7 cellular contexts compared by ENCODE assay signal in genomic region chr10:102716900-102717565, GRCh38. TPM values are rescaled to one million over a fixed set of nuclear protein-coding genes. Genes with fewer than 3 reads are reported as not detected.
DNase-seq lines count a peak whose midpoint lies in the region; ATAC-seq and TF ChIP-seq lines count a peak whose summit lies in the region.
"Not testable (repeated sequence)": the region's sequence is repeated elsewhere in the genome, so short reads cannot be mapped to it uniquely, and the experiment has no call there.

No MANE protein-coding gene starts in this region.

- not testable (repeated sequence) for ATAC-seq in activated CD4-positive, alpha-beta T cell treated with anti-CD3 and anti-CD28 coated beads for 36 hours; natural killer cell; gastrocnemius medialis

- intact Hi-C loops in activated CD4-positive, alpha-beta T cell treated with anti-CD3 and anti-CD28 coated beads for 36 hours (cut with DNase I, micrococcal nuclease); cardiac septum (cut with DNase I); natural killer cell (cut with micrococcal nuclease): not testable (repeated sequence)
- intact Hi-C loops in gastrocnemius medialis (cut with DNase I; ENCODE audit: low total_unique reads), result loop anchor here (10.0 kb wide), 1 partner anchor 212 kb away; the partner anchor contains the start of genes ACTR1A and SUFU

- not testable (repeated sequence) for H3K4me3 ChIP-seq in DOHH2 (ENCODE audit: low read length); Loucy (ENCODE audit: low read length, poor library complexity, severe bottlenecking); gastrocnemius medialis

- H3F3A ChIP-seq in DOHH2 (ENCODE audit: control insufficient read depth, insufficient read depth); Loucy (ENCODE audit: low read depth): not testable (repeated sequence)

- not testable (repeated sequence) for H3K27me3 ChIP-seq in DOHH2 (ENCODE audit: control insufficient read depth, low read length); Loucy (ENCODE audit: insufficient read depth, low read length, poor library complexity, severe bottlenecking); gastrocnemius medialis

- H3K4me1 Mint-ChIP-seq in activated CD4-positive, alpha-beta T cell treated with anti-CD3 and anti-CD28 coated beads for 36 hours, result peaks cover 57% of the 10 kb centered on the region
- H3K4me1 Mint-ChIP-seq in activated naive CD8-positive, alpha-beta T cell (ENCODE audit: low read depth), result peaks cover 58% of the 10 kb centered on the region
- peaks cover 17 to 31% of the 10 kb centered on the region in 2 donors for H3K4me1 Mint-ChIP-seq in natural killer cell

- peaks cover 29% of the 10 kb centered on the region for H3K36me3 Mint-ChIP-seq in activated CD4-positive, alpha-beta T cell treated with anti-CD3 and anti-CD28 coated beads for 36 hours (ENCODE audit: low read depth)
- not testable (repeated sequence) for H3K36me3 Mint-ChIP-seq in activated naive CD8-positive, alpha-beta T cell; natural killer cell

- peaks cover 93% of the 10 kb centered on the region for H3K79me2 ChIP-seq in DOHH2 (ENCODE audit: control insufficient read depth, low read length)
- peaks cover 72% of the 10 kb centered on the region for H3K79me2 ChIP-seq in Loucy (ENCODE audit: insufficient read depth, low read length)

- CTCF ChIA-PET in activated CD4-positive, alpha-beta T cell treated with anti-CD3 and anti-CD28 coated beads for 36 hours (lab: Charles Lee), result interaction anchor here (1.0 kb wide), 1 partner anchor 25 kb away, joined by 3 read pairs; no protein-coding TSS in a partner anchor

- H2AFZ ChIP-seq in Loucy (ENCODE audit: low read length), result not testable (repeated sequence)

- not testable (repeated sequence) for DNase-seq in activated CD4-positive, alpha-beta T cell treated with anti-CD3 and anti-CD28 coated beads for 36 hours; natural killer cell; gastrocnemius medialis
- peak; percentile 59 for DNase-seq in cardiac septum (ENCODE audit: low spot score)

- H3K4me2 ChIP-seq in DOHH2 (ENCODE audit: low read length) (peak overlapping the region; percentile 94), Loucy (ENCODE audit: low read depth, low read length, poor library complexity, severe bottlenecking) (peak overlapping the region; percentile 40)

- not testable (repeated sequence) for H3K4me3 Mint-ChIP-seq in activated CD4-positive, alpha-beta T cell treated with anti-CD3 and anti-CD28 coated beads for 36 hours
- H3K4me3 Mint-ChIP-seq in activated naive CD8-positive, alpha-beta T cell, result peak overlapping the region; percentile 38
- peak overlapping the region; percentile 49 for H3K4me3 Mint-ChIP-seq in natural killer cell

- TF ChIP-seq CTCF in DOHH2 (IDR thresholded peaks at IDR 0.05; ENCODE audit: low read depth, low read length, poor library complexity, severe bottlenecking); Loucy (conservative IDR thresholded peaks at IDR 0.05; ENCODE audit: low read length); natural killer cell (IDR thresholded peaks at IDR 0.05); gastrocnemius medialis (IDR thresholded peaks at IDR 0.05 in 4 of 5, conservative IDR thresholded peaks at IDR 0.05 in 1 of 5): not testable (repeated sequence)

- H3K27ac ChIP-seq in DOHH2 (ENCODE audit: low read depth, low read length), result not testable (repeated sequence)
- H3K27ac ChIP-seq in gastrocnemius medialis, result peak overlapping the region in 3 of 4 donors; percentile 51 to 78 (median 74)

- not testable (repeated sequence) for TF ChIP-seq POLR2A in gastrocnemius medialis (IDR thresholded peaks at IDR 0.05)

- H4K20me1 ChIP-seq in DOHH2 (ENCODE audit: control insufficient read depth, insufficient read depth, low read depth, low read length); Loucy (ENCODE audit: insufficient read depth, low read length, poor library complexity, severe bottlenecking): not testable (repeated sequence)

- not testable (repeated sequence) for H3K9me3 ChIP-seq in DOHH2 (ENCODE audit: control insufficient read depth, insufficient read depth, low read length); Loucy (ENCODE audit: insufficient read depth, low read depth, low read length); gastrocnemius medialis

- not testable (repeated sequence) for H3K9ac ChIP-seq in Loucy (ENCODE audit: low read depth, low read length, poor library complexity, severe bottlenecking)

- POLR2A ChIA-PET in activated CD4-positive, alpha-beta T cell treated with anti-CD3 and anti-CD28 coated beads for 36 hours (lab: Charles Lee), result not testable (repeated sequence)

- peaks cover 50% of the 10 kb centered on the region for H3K36me3 ChIP-seq in DOHH2 (ENCODE audit: control insufficient read depth, low read length)
- H3K36me3 ChIP-seq in Loucy (ENCODE audit: insufficient read depth, low read length); gastrocnemius medialis: not testable (repeated sequence)

- H3K4me1 ChIP-seq in DOHH2 (ENCODE audit: control insufficient read depth, low read length) (peaks cover 37% of the 10 kb centered on the region), Loucy (ENCODE audit: insufficient read depth, low read length, poor library complexity, severe bottlenecking) (peaks cover 49% of the 10 kb centered on the region), gastrocnemius medialis (peaks cover 26 to 30% of the 10 kb centered on the region in 2 donors)

- H3K9me3 Mint-ChIP-seq in activated CD4-positive, alpha-beta T cell treated with anti-CD3 and anti-CD28 coated beads for 36 hours (ENCODE audit: low read depth); activated naive CD8-positive, alpha-beta T cell (ENCODE audit: low read depth); natural killer cell: not testable (repeated sequence)

- not testable (repeated sequence) for H3K27me3 Mint-ChIP-seq in activated CD4-positive, alpha-beta T cell treated with anti-CD3 and anti-CD28 coated beads for 36 hours; activated naive CD8-positive, alpha-beta T cell; natural killer cell (ENCODE audit: low read depth in 2 of 2)

- not testable (repeated sequence) for H3K9me2 ChIP-seq in DOHH2 (replicated peaks; ENCODE audit: control insufficient read depth, low read length); Loucy (replicated peaks; ENCODE audit: low read depth, low read length)

- peak overlapping the region; percentile 1 for H3K27ac Mint-ChIP-seq in activated CD4-positive, alpha-beta T cell treated with anti-CD3 and anti-CD28 coated beads for 36 hours
- peak overlapping the region; percentile 16 for H3K27ac Mint-ChIP-seq in activated naive CD8-positive, alpha-beta T cell
- not testable (repeated sequence) for H3K27ac Mint-ChIP-seq in natural killer cell

- in situ Hi-C loops in gastrocnemius medialis (cut with MboI; ENCODE audit: low sequenced_read_pairs in 4 of 4), result not testable (repeated sequence)

RNA-seq across cellular contexts. Expression of gene SFXN2, which starts 2.6 kb away (rescaled TPM):
- total RNA-seq in activated CD4-positive, alpha-beta T cell treated with anti-CD3 and anti-CD28 coated beads for 36 hours, result 10 to 100 TPM; 18.2 to 20.7 TPM
- total RNA-seq in cardiac septum, result 2.8 TPM
- total RNA-seq in natural killer cell, result 1 to 10 TPM; 4.8 to 8.0 (median 5.1) TPM
- total RNA-seq in gastrocnemius medialis, result 1 to 10 TPM in 1 of 4 donors, under 1 TPM in 3; 0.20 to 5.0 (median 0.76) TPM

RNA-seq across cellular contexts. Expression of gene ARL3, which starts 2.8 kb away (rescaled TPM):
- total RNA-seq in activated CD4-positive, alpha-beta T cell treated with anti-CD3 and anti-CD28 coated beads for 36 hours, result 1 to 10 TPM; 6.4 to 6.9 TPM
- total RNA-seq in cardiac septum (13.1 TPM), natural killer cell (1 to 10 TPM; 1.4 to 1.7 (median 1.5) TPM), gastrocnemius medialis (1 to 10 TPM; 1.0 to 2.4 (median 1.5) TPM)

RNA-seq across cellular contexts. Expression of gene WBP1L, which starts 26.7 kb away (rescaled TPM):
- 10 to 100 TPM; 14.9 to 16.4 TPM for total RNA-seq in activated CD4-positive, alpha-beta T cell treated with anti-CD3 and anti-CD28 coated beads for 36 hours
- 19.2 TPM for total RNA-seq in cardiac septum
- 10 to 100 TPM; 34.6 to 48.4 (median 47.9) TPM for total RNA-seq in natural killer cell
- 100 to 1,000 TPM; 103 to 204 (median 145) TPM for total RNA-seq in gastrocnemius medialis
